In the genomic region with DNA sequence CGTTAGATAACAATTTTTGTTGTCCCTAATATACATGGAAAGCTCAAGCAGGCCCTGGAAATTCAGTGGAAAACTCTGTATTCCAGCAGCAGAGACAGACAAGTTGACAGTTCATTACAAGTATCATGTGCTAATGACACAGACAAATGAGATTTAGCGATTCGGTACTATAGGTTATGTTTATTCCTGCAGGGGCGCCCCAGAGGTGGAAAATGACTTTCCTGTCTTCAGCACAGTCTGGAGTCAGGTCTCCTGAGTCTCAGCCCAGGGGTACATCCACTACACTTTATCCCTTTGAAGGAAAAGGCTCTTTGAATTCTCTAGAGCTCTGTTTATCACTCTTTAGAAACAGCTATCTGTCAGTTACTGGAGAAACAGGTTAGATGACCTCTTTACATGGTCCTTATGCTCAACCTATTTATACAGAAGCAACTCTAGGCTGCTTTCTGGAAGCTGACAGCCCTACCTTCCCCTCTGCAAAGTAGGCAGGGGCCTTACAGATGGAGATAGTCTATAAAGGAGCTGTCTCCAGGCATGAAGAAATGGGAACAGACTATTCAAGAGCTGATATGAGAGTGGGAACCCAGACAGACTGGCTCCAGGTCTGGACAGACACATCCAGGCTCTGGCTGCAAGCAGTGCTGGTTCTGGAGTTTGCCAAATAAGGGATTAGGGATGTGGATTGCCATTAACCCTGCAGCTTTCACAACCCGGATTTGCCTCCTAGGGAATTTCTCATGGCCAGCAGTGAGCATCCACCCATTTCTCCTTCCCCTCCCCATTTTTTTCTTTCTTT, we compare ENCODE assay signal across 24 cellular contexts. TPM values are rescaled to one million over a fixed set of nuclear protein-coding genes. Genes with fewer than 3 reads are reported as not detected.
DNase-seq lines count a peak whose midpoint lies in the region; ATAC-seq and TF ChIP-seq lines count a peak whose summit lies in the region.
"Had no signal": no experiment of that assay in that cellular context is flagged by ENCODE, and none has a peak within 500 bp of the region (broad histone marks: within the 10 kb centered on the region; RNA-seq: fewer than 3 reads in every experiment).

No MANE protein-coding gene starts in this region.

- DNase-seq in left ventricle myocardium superior (no peak), right cardiac atrium (no peak), PC-9 (no peak), epithelial cell of esophagus (ENCODE audit: low read depth) (peak; percentile 21), GM20000 (ENCODE audit: low spot score) (no peak), iPS-NIHi7 (ENCODE audit: extremely low spot score) (no peak)
- DNase-seq: BE2C; CD4-positive, CD25-positive, alpha-beta regulatory T cell; DMS79 treated with DMSO at 0.1 percent for 48 hours; GOT3; HCEC 1CT; Kasumi-1; MG63; NCI-H1417 treated with DMSO at 0.1 percent for 48 hours; NCI-H187; NCI-H2107; NCI-H2227 treated with DMSO at 0.1 percent for 48 hours; NCI-H510A; NCI-H82 had no signal

- H2AFZ ChIP-seq in PC-9: no peak overlapping the region

- TF ChIP-seq CTCF in PC-9 (conservative IDR thresholded peaks at IDR 0.05) (no peak), epithelial cell of esophagus (IDR thresholded peaks at IDR 0.05; ENCODE audit: insufficient read depth, low read depth, low read length, missing control alignments) (no peak), GM20000 (IDR thresholded peaks at IDR 0.05; ENCODE audit: extremely low read depth, missing control alignments) (no peak)

- H3K4me1 ChIP-seq in right cardiac atrium (ENCODE audit: control insufficient read depth, insufficient read depth, low read length): no peaks in the 10 kb centered on the region
- peaks cover 6% of the 10 kb centered on the region; the same call in 1 of the 2 replicates for H3K4me1 ChIP-seq in PC-9 (replicated peaks; ENCODE audit: insufficient read depth)
- H3K4me1 ChIP-seq: A549, SJSA1 had no signal

- ATAC-seq in left ventricle myocardium superior: peak; percentile 57
- ATAC-seq in right cardiac atrium: no peak
- no peak for ATAC-seq in GM19397 (IDR thresholded peaks at IDR 0.05; ENCODE audit: unreplicated experiment)
- ATAC-seq: Right ventricle myocardium inferior had no signal

- POLR2A ChIA-PET in PC-9 (lab: Charles Lee; ENCODE audit: unreplicated experiment): interaction anchor here (0.6 kb wide), 2 partner anchors 28 to 723 kb away, joined by 3 read pairs; no protein-coding TSS in a partner anchor

- 0 out of 2 replicates have a peak overlapping the region, but pooled peaks have one; percentile 22 for H3K4me2 ChIP-seq in PC-9
- H3K4me2 ChIP-seq: A549 had no signal

- intact Hi-C loops in left ventricle myocardium superior (cut with micrococcal nuclease): no loop called here
- intact Hi-C loops in right cardiac atrium (cut with DNase I): no loop called here
- intact Hi-C loops in PC-9 (cut with micrococcal nuclease; ENCODE audit: unreplicated experiment): no loop called here

- CTCF ChIA-PET in PC-9 (lab: Charles Lee): no interaction called here

- no peaks in the 10 kb centered on the region for H3K9me2 ChIP-seq in PC-9 (ENCODE audit: insufficient read depth)

- no peaks in the 10 kb centered on the region for H4K20me1 ChIP-seq in PC-9 (ENCODE audit: insufficient read depth)

- BruUV-seq in PC-9 (replicated peaks; lab: Mats Ljungman, UMichigan): no TSS peak

- no peaks in the 10 kb centered on the region for H3K36me3 ChIP-seq in PC-9 (ENCODE audit: low read depth)
- H3K36me3 ChIP-seq: BE2C, MG63, SJSA1 had no signal

- H3K79me2 ChIP-seq in PC-9 (ENCODE audit: low read depth): no peaks in the 10 kb centered on the region

- H3K27ac ChIP-seq in right cardiac atrium (ENCODE audit: low read length): no peak overlapping the region
- H3K27ac ChIP-seq in PC-9: no peak overlapping the region
- H3K27ac ChIP-seq in temporal lobe (ENCODE audit: low read depth, low read length): peak overlapping the region; percentile 99
- H3K27ac ChIP-seq: A549, SJSA1 had no signal

- H3F3A ChIP-seq in PC-9 (ENCODE audit: insufficient read depth, low read depth): no peaks in the 10 kb centered on the region

- H3K4me3 ChIP-seq in right cardiac atrium (ENCODE audit: low read length) (no peak overlapping the region), PC-9 (no peak overlapping the region), epithelial cell of esophagus (ENCODE audit: low read length) (no peak overlapping the region)
- H3K4me3 ChIP-seq: A549, MG63, SJSA1 had no signal

- WGBS in right cardiac atrium: 72% methylated on average over 5 of the region's 5 CpGs

- H3K9me3 ChIP-seq in right cardiac atrium (ENCODE audit: control insufficient read depth, low read length) (no peaks in the 10 kb centered on the region), PC-9 (ENCODE audit: insufficient read depth, low read depth) (no peaks in the 10 kb centered on the region)
- H3K9me3 ChIP-seq: BE2C, MG63, SJSA1 had no signal

- H3K27me3 ChIP-seq in right cardiac atrium (ENCODE audit: control insufficient read depth, insufficient read depth): no peaks in the 10 kb centered on the region
- no peaks in the 10 kb centered on the region for H3K27me3 ChIP-seq in PC-9 (ENCODE audit: insufficient read depth, low read depth)
- H3K27me3 ChIP-seq: BE2C had no signal

RNA-seq across cellular contexts. Expression of a gene that starts 7.2 kb away (rescaled TPM):
- 13.9 TPM for total RNA-seq in left ventricle myocardium superior
- total RNA-seq in right cardiac atrium: 10 to 100 TPM in 3 of 4 donors, 1 to 10 TPM in 1; 8.8 to 10.9 (median 10.1) TPM
- polyA plus RNA-seq in right cardiac atrium: 11.4 TPM
- 15.1 and 16.5 TPM in 2 replicates for total RNA-seq in PC-9 (2021)
- total RNA-seq in temporal lobe: 3.7 TPM
